ENCODE assay signal across 15 cellular contexts in the genomic region with DNA sequence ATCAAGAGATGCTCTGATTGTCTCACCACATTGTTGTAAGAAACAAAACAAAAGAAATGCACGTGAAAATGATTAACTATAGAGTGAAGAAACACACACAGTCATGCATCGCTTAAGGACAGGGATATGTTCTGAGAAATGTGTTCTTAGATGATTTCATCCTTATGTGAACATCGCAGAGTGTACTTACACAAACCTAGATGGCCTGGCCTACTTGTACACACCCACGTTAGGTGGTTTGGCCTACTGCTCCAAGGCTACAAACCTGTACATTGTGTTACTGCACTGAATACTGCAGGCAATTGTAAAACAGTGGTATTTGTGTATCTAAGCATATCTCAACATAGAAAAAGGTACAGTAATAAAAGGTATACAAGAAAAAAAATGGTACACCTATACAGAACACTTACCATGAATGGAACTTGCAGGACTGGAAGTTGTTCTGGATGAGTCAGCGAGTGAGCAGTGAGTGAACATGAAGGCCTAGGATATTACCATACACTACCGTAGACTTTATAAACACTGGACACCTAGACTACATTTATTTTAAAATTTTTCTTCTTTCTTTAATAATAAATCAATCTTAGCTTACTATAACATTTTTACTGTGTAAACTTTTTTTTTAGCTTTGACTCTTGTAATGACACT. TPM values are rescaled to one million over a fixed set of nuclear protein-coding genes. Genes with fewer than 3 reads are reported as not detected.
DNase-seq lines count a peak whose midpoint lies in the region; TF ChIP-seq lines count a peak whose summit lies in the region.
"Had no signal": no experiment of that assay in that cellular context is flagged by ENCODE, and none has a peak within 500 bp of the region (broad histone marks: within the 10 kb centered on the region; RNA-seq: fewer than 3 reads in every experiment).

No MANE protein-coding gene starts in this region.

- H3K36me3 ChIP-seq in adipocyte (ENCODE audit: control insufficient read depth, insufficient read depth, low read length, severe bottlenecking), result peaks cover 99% of the 10 kb centered on the region

- H3K4me3 ChIP-seq in adipocyte (ENCODE audit: low read length), result no peak overlapping the region

- H3K9ac ChIP-seq in adipocyte (ENCODE audit: low read length), result no peak overlapping the region

- no peak for TF ChIP-seq CTCF in 22Rv1 (IDR thresholded peaks at IDR 0.05)

- H3K4me1 ChIP-seq in adipocyte (ENCODE audit: control insufficient read depth, insufficient read depth, low read length), result peaks cover 35% of the 10 kb centered on the region

- H3K27ac ChIP-seq in 22Rv1, result peak overlapping the region; percentile 27

- DNase-seq in Caki2 (ENCODE audit: low read depth) (peak; percentile 37), adipocyte (ENCODE audit: low read depth) (peak; percentile 42), iris pigment epithelial cell (ENCODE audit: low read depth) (peak; percentile 59), DMS53 treated with DMSO at 0.1 percent for 48 hours (lab: John Stamatoyannopoulos, UW; ENCODE audit: unreplicated experiment) (no peak), NCI-H1092 (lab: John Stamatoyannopoulos, UW) (no peak), NCI-H2107 treated with DMSO at 0.1 percent for 48 hours (lab: John Stamatoyannopoulos, UW; ENCODE audit: unreplicated experiment) (no peak), T1000 (lab: John Stamatoyannopoulos, UW) (no peak)
- DNase-seq: activated CD4-positive, alpha-beta T cell treated with anti-CD3 and anti-CD28 coated beads for 1 hour; AML-193; caudate nucleus; NCI-H2029; NCI-H510A; SHP77; T-helper 9 cell had no signal

- H3K9me3 ChIP-seq in adipocyte (ENCODE audit: control insufficient read depth, low read length), result no peaks in the 10 kb centered on the region

- no peaks in the 10 kb centered on the region for H3K27me3 ChIP-seq in adipocyte (replicated peaks; ENCODE audit: control insufficient read depth, insufficient read depth, low read length)

- in situ Hi-C loops in Caki2 (cut with HindIII; ENCODE audit: low pct_unique_long_range_greater_than_20kb, low sequenced_read_pairs), result no loop called here

RNA-seq across cellular contexts. Expression of gene FKBP5, which starts 48.6 kb away (rescaled TPM):
- total RNA-seq in Caki2 (2014; rRNA removed; shearing (Covaris generic); ENCODE audit: low replicate concordance), result 4.3 and 6.9 TPM in 2 replicates

Comparison
In these comparisons a context has a peak if more than half of its experiments do, and no peak if none do; other contexts are left out.
1. DNase-seq: peak in Caki2 (single experiment), adipocyte (single experiment) and iris pigment epithelial cell (single experiment); none in DMS53 treated with DMSO at 0.1 percent for 48 hours (single experiment), NCI-H1092 (single experiment), NCI-H2107 treated with DMSO at 0.1 percent for 48 hours (single experiment) and T1000 (single experiment).